17 cellular contexts compared by ENCODE assay signal in the genomic region with DNA sequence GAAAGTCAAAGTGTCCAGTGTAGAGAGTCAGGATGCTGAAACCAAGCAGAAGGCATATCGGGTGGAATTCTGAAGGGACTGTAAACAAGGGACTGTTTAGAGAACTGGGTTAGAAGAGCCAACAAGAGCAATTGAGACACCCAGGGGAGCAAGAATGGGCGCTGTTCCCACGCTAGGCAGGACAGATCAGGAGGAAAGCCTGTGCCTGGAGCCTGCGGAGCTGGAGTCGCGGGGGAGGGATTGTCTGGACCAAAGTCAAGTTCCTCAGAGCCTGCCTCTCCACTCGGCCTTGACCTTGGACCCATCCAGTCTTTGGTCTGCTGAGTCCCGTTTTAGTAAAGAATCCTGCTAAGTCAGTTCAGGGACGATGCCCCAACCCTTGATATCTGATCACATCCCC. TPM values are rescaled to one million over a fixed set of nuclear protein-coding genes. Genes with fewer than 3 reads are reported as not detected.
DNase-seq lines count a peak whose midpoint lies in the region; ATAC-seq, FAIRE-seq and TF ChIP-seq lines count a peak whose summit lies in the region.
"Had no signal": no experiment of that assay in that cellular context is flagged by ENCODE, and none has a peak within 500 bp of the region (broad histone marks: within the 10 kb centered on the region; RNA-seq: fewer than 3 reads in every experiment).

No MANE protein-coding gene starts in this region.

- no peaks in the 10 kb centered on the region for H3K79me2 ChIP-seq in H1 (ENCODE audit: control insufficient read depth in 1 of 2, insufficient read depth in 2 of 2, low read length in 2 of 2)

- 0 out of 2 replicates have a peak overlapping the region, but pooled peaks have one; percentile 17 for H2BK12ac ChIP-seq in H1 (ENCODE audit: low read depth, low read length)

- H3K27ac ChIP-seq in H1 (ENCODE audit: low read depth, low read length): no peak overlapping the region
- no peak overlapping the region for H3K27ac ChIP-seq in right lobe of liver
- H3K27ac ChIP-seq in thoracic aorta: no peak overlapping the region
- H3K27ac ChIP-seq: neural progenitor cell had no signal

- no peak overlapping the region for H3K14ac ChIP-seq in H1 (ENCODE audit: insufficient read length)

- POLR2A ChIA-PET in H1 (lab: Charles Lee; ENCODE audit: partially characterized antibody): no interaction called here

- H3K56ac ChIP-seq in H1 (replicated peaks; ENCODE audit: insufficient read length, low read depth, low read length): no peak overlapping the region

- intact Hi-C loops in right lobe of liver (cut with DNase I): no loop called here
- intact Hi-C loops in Calu3 (cut with micrococcal nuclease; ENCODE audit: unreplicated experiment): no loop called here

- no peak overlapping the region for H4K5ac ChIP-seq in H1 (ENCODE audit: insufficient read length, low read depth, low read length)

- no peaks in the 10 kb centered on the region for H3K23me2 ChIP-seq in H1 (ENCODE audit: low read depth, low read length)

- FAIRE-seq in H1 (lab: Jason Lieb, UNC): no peak
- FAIRE-seq: keratinocyte had no signal

- H4K8ac ChIP-seq in H1 (ENCODE audit: extremely low read depth, insufficient read depth, low read length): no peak overlapping the region

- CTCF ChIA-PET in H1 (lab: Charles Lee; ENCODE audit: partially characterized antibody): interaction anchor here (0.6 to 1.2 kb wide), 3 partner anchors 86 to 128 kb away, joined by 3 read pairs; no protein-coding TSS in a partner anchor
- CTCF ChIA-PET in Calu3 (lab: Charles Lee): no interaction called here

- H2BK20ac ChIP-seq in H1 (ENCODE audit: low read length): no peak overlapping the region

- H3K27ac Mint-ChIP-seq in Calu3 (ENCODE audit: unreplicated experiment): no peak overlapping the region
- H3K27ac Mint-ChIP-seq: neural progenitor cell; stimulated activated naive CD8-positive, alpha-beta T cell treated with anti-CD3 and anti-CD28 coated beads, Interleukin-15, Interleukin-2, amounts not matched to agents 100 ng/mL and 50 ng/mL, for 24 hours had no signal

- no peak for TF ChIP-seq CTCF in H1 (IDR thresholded peaks at IDR 0.05; ENCODE audit: control extremely low read depth in 1 of 3, insufficient read depth in 1 of 3, low read depth in 1 of 3, low read length in 3 of 3)
- no peak for TF ChIP-seq CTCF in right lobe of liver (IDR thresholded peaks at IDR 0.05)
- TF ChIP-seq CTCF in thoracic aorta (IDR thresholded peaks at IDR 0.05): no peak
- no peak for TF ChIP-seq CTCF in Calu3 (IDR thresholded peaks at IDR 0.05; ENCODE audit: unreplicated experiment)

- H3K4me1 ChIP-seq in H1 (replicated peaks in 1 of 4; ENCODE audit: control insufficient read depth in 3 of 4, insufficient read depth in 4 of 4, low read length in 3 of 4) (peaks cover 0 to 6% (median 3%) of the 10 kb centered on the region in 4 experiments; a peak in 3 of 7 replicates), right lobe of liver (peaks cover 0 to 9% (median 3%) of the 10 kb centered on the region in 4 donors), thoracic aorta (ENCODE audit: control insufficient read depth in 1 of 2, low read depth in 2 of 2) (peaks cover 0 to 20% of the 10 kb centered on the region in 2 donors)

- H3K4me1 Mint-ChIP-seq in Calu3 (ENCODE audit: low read depth, unreplicated experiment): no peaks in the 10 kb centered on the region

- ATAC-seq in right lobe of liver (peak; percentile 55 to 79 (median 72)), thoracic aorta (ENCODE audit: insufficient number of reproducible peaks, low FRiP score, low read depth) (no peak), HG03565 (IDR thresholded peaks at IDR 0.05; ENCODE audit: unreplicated experiment) (no peak)

- H2BK5ac ChIP-seq in H1 (ENCODE audit: low read depth, low read length): no peak overlapping the region

- H3K4me3 ChIP-seq in H1 (ENCODE audit: extremely low read depth in 1 of 4, insufficient read depth in 2 of 4, low read depth in 3 of 4, low read length in 4 of 4): no peak overlapping the region
- H3K4me3 ChIP-seq in right lobe of liver: no peak overlapping the region
- peak overlapping the region; percentile 3 for H3K4me3 ChIP-seq in thoracic aorta
- H3K4me3 ChIP-seq: neural progenitor cell had no signal

- no peaks in the 10 kb centered on the region for H3K27me3 Mint-ChIP-seq in Calu3 (ENCODE audit: unreplicated experiment)
- H3K27me3 Mint-ChIP-seq: central memory CD8-positive, alpha-beta T cell; stimulated activated naive CD8-positive, alpha-beta T cell treated with anti-CD3 and anti-CD28 coated beads, Interleukin-15, Interleukin-2, amounts not matched to agents 100 ng/mL and 50 ng/mL, for 24 hours had no signal

- no peaks in the 10 kb centered on the region for H3K79me1 ChIP-seq in H1 (ENCODE audit: low read depth, low read length)

- DNase-seq in NCI-H2171 (lab: John Stamatoyannopoulos, UW): peak; percentile 59
- no peak for DNase-seq in H1 (ENCODE audit: low read depth in 1 of 2, low spot score in 2 of 2)
- peak; percentile 45 to 68 (median 67) for DNase-seq in right lobe of liver
- no peak for DNase-seq in thoracic aorta (ENCODE audit: low spot score)
- no peak for DNase-seq in retina
- DNase-seq in Calu3: no peak
- no peak for DNase-seq in midbrain (lab: John Stamatoyannopoulos, UW)
- DNase-seq: activated CD4-positive, alpha-beta T cell treated with anti-CD3 and anti-CD28 coated beads for 4 hours; CD4-positive, CD25-positive, alpha-beta regulatory T cell; NCI-H1105 treated with DMSO at 0.1 percent for 48 hours; stimulated activated CD4-positive, alpha-beta T cell treated with anti-CD3 and anti-CD28 coated beads, Interleukin-4, amount 100 ng/mL, for 4 hours; T-helper 1 cell had no signal

- no peak for TF ChIP-seq POLR2A in H1 (IDR thresholded peaks at IDR 0.05; ENCODE audit: control extremely low read depth in 1 of 2, low read depth in 2 of 2, low read length in 2 of 2)
- no peak for TF ChIP-seq POLR2A in right lobe of liver (IDR thresholded peaks at IDR 0.05)

- H3K9me3 Mint-ChIP-seq in Calu3 (ENCODE audit: low read depth, unreplicated experiment): no peaks in the 10 kb centered on the region
- H3K9me3 Mint-ChIP-seq: central memory CD8-positive, alpha-beta T cell; neural progenitor cell; stimulated activated naive CD8-positive, alpha-beta T cell treated with anti-CD3 and anti-CD28 coated beads, Interleukin-15, Interleukin-2, amounts not matched to agents 100 ng/mL and 50 ng/mL, for 24 hours had no signal

- H2BK15ac ChIP-seq in H1 (ENCODE audit: low read length): 0 out of 2 replicates have a peak overlapping the region, but pooled peaks have one; percentile 29

- H2BK120ac ChIP-seq in H1 (replicated peaks; ENCODE audit: low read depth, low read length): no peak overlapping the region

- no peak for TF ChIP-seq RAD21 in H1 (IDR thresholded peaks at IDR 0.05 in 1 of 2, conservative IDR thresholded peaks at IDR 0.05 in 1 of 2; ENCODE audit: low read depth in 2 of 2, low read length in 2 of 2)

- H3K36me3 Mint-ChIP-seq in Calu3 (ENCODE audit: insufficient read depth, unreplicated experiment): no peaks in the 10 kb centered on the region
- H3K36me3 Mint-ChIP-seq: CD4-positive, CD25-positive, alpha-beta regulatory T cell; neural progenitor cell had no signal

- H3K36me3 ChIP-seq in H1 (ENCODE audit: control insufficient read depth in 2 of 4, insufficient read depth in 4 of 4, low read length in 3 of 4) (no peaks in the 10 kb centered on the region), right lobe of liver (no peaks in the 10 kb centered on the region), thoracic aorta (no peaks in the 10 kb centered on the region)
- H3K36me3 ChIP-seq: neural progenitor cell had no signal

- no peak overlapping the region for H3K23ac ChIP-seq in H1 (ENCODE audit: insufficient read length)

- no peak overlapping the region for H3K9ac ChIP-seq in H1 (replicated peaks in 1 of 4; ENCODE audit: extremely low read depth in 1 of 4, low read depth in 3 of 4, low read length in 3 of 4)
- H3K9ac ChIP-seq: neural progenitor cell had no signal

- no peak overlapping the region for H4K91ac ChIP-seq in H1 (replicated peaks; ENCODE audit: insufficient read length, low read length)

- no peak overlapping the region for H2AK5ac ChIP-seq in H1 (ENCODE audit: low read depth, low read length)

- no peaks in the 10 kb centered on the region for H4K20me1 ChIP-seq in H1 (replicated peaks in 1 of 2; ENCODE audit: control insufficient read depth in 1 of 2, insufficient read depth in 2 of 2, low read length in 2 of 2)

- no peak overlapping the region for H3K4me3 Mint-ChIP-seq in Calu3 (ENCODE audit: low read depth, unreplicated experiment)
- H3K4me3 Mint-ChIP-seq: CD4-positive, CD25-positive, alpha-beta regulatory T cell; central memory CD8-positive, alpha-beta T cell; stimulated activated naive CD8-positive, alpha-beta T cell treated with anti-CD3 and anti-CD28 coated beads, Interleukin-15, Interleukin-2, amounts not matched to agents 100 ng/mL and 50 ng/mL, for 24 hours had no signal

- no peak for TF ChIP-seq EP300 in H1 (IDR thresholded peaks at IDR 0.05; ENCODE audit: borderline replicate concordance in 1 of 2, low read depth in 2 of 2, low read length in 2 of 2)

- H3K9me3 ChIP-seq in H1 (ENCODE audit: insufficient read depth in 2 of 2, low read depth in 1 of 2, low read length in 1 of 2): no peaks in the 10 kb centered on the region
- no peaks in the 10 kb centered on the region for H3K9me3 ChIP-seq in right lobe of liver
- no peaks in the 10 kb centered on the region for H3K9me3 ChIP-seq in thoracic aorta

- H2AFZ ChIP-seq in H1 (ENCODE audit: low read length): no peak overlapping the region
- H2AFZ ChIP-seq: neural progenitor cell had no signal

- H3K27me3 ChIP-seq in H1 (replicated peaks in 1 of 4; ENCODE audit: control insufficient read depth in 3 of 4, extremely low read depth in 1 of 4, insufficient read depth in 3 of 4, low read length in 3 of 4) (no peaks in the 10 kb centered on the region), right lobe of liver (no peaks in the 10 kb centered on the region), thoracic aorta (replicated peaks; ENCODE audit: insufficient read depth) (no peaks in the 10 kb centered on the region)
- H3K27me3 ChIP-seq: neural progenitor cell had no signal

- BruUV-seq in Calu3 (replicated peaks; lab: Mats Ljungman, UMichigan): no TSS peak

- no peak overlapping the region for H3K4ac ChIP-seq in H1 (replicated peaks; ENCODE audit: insufficient read length, low read depth, low read length)

- no peak overlapping the region for H3K4me2 ChIP-seq in H1 (ENCODE audit: insufficient read depth in 1 of 2, low read depth in 2 of 2, low read length in 2 of 2)
- H3K4me2 ChIP-seq: neural progenitor cell had no signal

- WGBS in H1 (ENCODE audit: extremely low coverage in 1 of 2, insufficient coverage in 1 of 2, insufficient read length in 1 of 2, insufficient replicate concordance in 2 of 2, low coverage in 1 of 2, low lambda C conversion rate in 2 of 2, missing lambda C conversion rate in 1 of 2), 2 experiments: 88% methylated on average over 9 of the region's 9 CpGs; no CpG with 5 or more reads in 1 of the 2 experiments
- 25% methylated on average over 5 of the region's 9 CpGs for WGBS in right lobe of liver (ENCODE audit: insufficient coverage, low coverage, low lambda C conversion rate, missing lambda C conversion rate)

- H3K18ac ChIP-seq in H1 (ENCODE audit: extremely low read depth, low read length): no peak overlapping the region

RNA-seq across cellular contexts. Expression of a gene that starts 14.7 kb away (rescaled TPM):
- 33.6 and 35.3 TPM in 2 replicates for total RNA-seq in H1 (2021; fragmentation: NEBNext Ultra II Directional; extraction: Animal tissue kit (Norgen Biotek cat#: 25700))
- 22.9 and 33.7 TPM in 2 replicates for polyA plus RNA-seq in H1 (2011; rRNA removed)
- polyA plus RNA-seq in H1 (2011; cell fraction: cytosol; rRNA removed): 25.1 TPM
- polyA plus RNA-seq in H1 (2011; cell fraction: nucleus; rRNA removed): 34.8 TPM
- polyA plus RNA-seq in H1 (2012, experiment 1 of 2): 16.3 to 22.6 TPM (median 21.6 TPM) in 4 replicates
- polyA plus RNA-seq in H1 (2012, experiment 2 of 2): 13.3 TPM
- polyA plus RNA-seq in H1 (2013, experiment 1 of 2): 14.7 TPM
- polyA plus RNA-seq in H1 (2013, experiment 2 of 2): 14.9 TPM
- 48.3 and 51.7 TPM in 2 replicates for polyA minus RNA-seq in H1 (2011; rRNA and poly(A)+ RNA removed)
- 40.4 TPM for polyA minus RNA-seq in H1 (2011; cell fraction: cytosol; rRNA and poly(A)+ RNA removed)
- 30.4 TPM for polyA minus RNA-seq in H1 (2011; cell fraction: nucleus; rRNA and poly(A)+ RNA removed)
- total RNA-seq in right lobe of liver (10 to 100 TPM; 20.1 to 31.3 (median 21.9) TPM), thoracic aorta (10 to 100 TPM; 63.9 to 79.7 TPM), Calu3 (2022) (90.4 and 93.6 TPM in 2 replicates)

RNA-seq across cellular contexts. Expression of a gene that starts 15.7 kb away (rescaled TPM):
- 183 TPM in 2 replicates for total RNA-seq in H1 (2021; fragmentation: NEBNext Ultra II Directional; extraction: Animal tissue kit (Norgen Biotek cat#: 25700))
- polyA plus RNA-seq in H1 (2011; rRNA removed): 59.2 and 89.0 TPM in 2 replicates
- 69.0 TPM for polyA plus RNA-seq in H1 (2011; cell fraction: cytosol; rRNA removed)
- polyA plus RNA-seq in H1 (2011; cell fraction: nucleus; rRNA removed): 66.9 TPM
- 130 to 155 TPM (median 146 TPM) in 4 replicates for polyA plus RNA-seq in H1 (2012, experiment 1 of 2)
- polyA plus RNA-seq in H1 (2012, experiment 2 of 2): 218 TPM
- 116 TPM for polyA plus RNA-seq in H1 (2013, experiment 1 of 2)
- polyA plus RNA-seq in H1 (2013, experiment 2 of 2): 122 TPM
- polyA minus RNA-seq in H1 (2011; rRNA and poly(A)+ RNA removed): 20.0 and 39.8 TPM in 2 replicates
- 41.8 TPM for polyA minus RNA-seq in H1 (2011; cell fraction: cytosol; rRNA and poly(A)+ RNA removed)
- polyA minus RNA-seq in H1 (2011; cell fraction: nucleus; rRNA and poly(A)+ RNA removed): 27.7 TPM
- total RNA-seq in right lobe of liver (10 to 100 TPM; 12.4 to 51.0 (median 18.6) TPM), thoracic aorta (10 to 100 TPM; 32.0 to 46.8 TPM), Calu3 (2022) (312 and 343 TPM in 2 replicates)

Comparison
In these comparisons a context has a peak if more than half of its experiments do, and no peak if none do; other contexts are left out.
1. DNase-seq: peak in NCI-H2171 (single experiment) and right lobe of liver (3 of 3); none in H1 (0 of 2), thoracic aorta (single experiment), retina (single experiment), Calu3 (single experiment) and midbrain (single experiment).
2. ATAC-seq: peak in right lobe of liver (4 of 4); none in thoracic aorta (single experiment) and HG03565 (single experiment).